In the genomic region with DNA sequence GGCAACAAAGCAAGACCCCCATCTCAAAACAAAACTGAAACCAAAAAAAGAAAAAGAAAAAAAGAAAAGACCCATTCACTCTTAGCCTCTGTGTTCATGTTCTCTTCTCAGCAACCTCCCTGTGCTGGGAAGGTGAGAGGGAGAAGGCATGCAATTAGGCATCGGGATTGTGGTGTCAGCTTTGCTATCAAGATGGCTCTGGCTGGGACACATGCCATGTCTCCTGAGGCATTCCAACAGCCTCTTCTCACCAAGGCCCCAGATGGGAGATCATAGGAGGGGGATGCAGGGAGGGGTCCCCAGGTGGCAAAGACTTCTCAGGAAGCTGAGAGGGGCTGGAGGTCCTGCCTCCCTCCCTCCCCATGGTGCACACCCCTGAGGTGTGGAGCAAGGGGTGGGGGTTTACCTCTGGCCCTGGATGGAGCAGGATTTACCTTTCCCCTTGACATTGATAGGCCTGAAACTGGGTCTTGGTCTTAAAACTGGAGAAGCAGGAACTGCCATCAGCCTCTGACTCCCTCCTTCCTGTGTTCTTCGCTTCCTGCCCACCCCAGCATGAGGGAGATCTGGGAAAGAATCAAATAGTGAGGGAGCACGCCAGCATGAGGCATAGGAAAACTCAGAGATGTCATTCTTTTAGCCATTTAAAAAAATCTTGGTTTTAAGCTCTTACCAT, we compare ENCODE assay signal across 14 cellular contexts.
"Had no signal": no experiment of that assay in that cellular context is flagged by ENCODE, and none has a peak within 500 bp of the region (broad histone marks: within the 10 kb centered on the region; RNA-seq: fewer than 3 reads in every experiment).

No MANE protein-coding gene starts in this region.

- ATAC-seq: activated CD4-positive, CD25-positive, alpha-beta regulatory T cell treated with anti-CD3 and anti-CD28 coated beads, Interleukin-2, amount 50 U/mL, for 24 hours; foreskin keratinocyte; left lobe of liver had no signal

- H3K27me3 ChIP-seq: brain microvascular endothelial cell, esophagus squamous epithelium, foreskin keratinocyte, stomach had no signal

- H3K36me3 Mint-ChIP-seq: activated naive CD8-positive, alpha-beta T cell had no signal

- DNase-seq: activated CD4-positive, alpha-beta T cell treated with anti-CD3 and anti-CD28 coated beads, Interleukin-2, amount 50 U/mL, for 4 hours; activated effector memory CD4-positive, alpha-beta T cell treated with Interleukin-2 at 50 U/mL for 16 hours; activated T-cell treated with anti-CD3 and anti-CD28 coated beads, Interleukin-2, amount 50 U/mL, for 24 hours; amygdala; brain microvascular endothelial cell; esophagus squamous epithelium; foreskin keratinocyte; stimulated activated CD4-positive, alpha-beta T cell treated with anti-CD3 and anti-CD28 coated beads, Interleukin-4, amount 100 ng/mL, for 1 hour; stomach had no signal

- H3K27me3 Mint-ChIP-seq: activated naive CD8-positive, alpha-beta T cell; activated T-cell treated with anti-CD3 and anti-CD28 coated beads, Interleukin-2, amount 50 U/mL, for 24 hours had no signal

- H3K9me3 Mint-ChIP-seq: activated T-cell treated with anti-CD3 and anti-CD28 coated beads, Interleukin-2, amount 50 U/mL, for 24 hours; nephron had no signal

- H3K27ac ChIP-seq: brain microvascular endothelial cell, esophagus squamous epithelium, foreskin keratinocyte, stomach, thoracic aorta had no signal

- H3K27ac Mint-ChIP-seq: activated naive CD8-positive, alpha-beta T cell; activated T-cell treated with anti-CD3 and anti-CD28 coated beads, Interleukin-2, amount 50 U/mL, for 24 hours; nephron had no signal

- H3K9me3 ChIP-seq: esophagus squamous epithelium, stomach, thoracic aorta had no signal

- H3K36me3 ChIP-seq: brain microvascular endothelial cell, esophagus squamous epithelium, stomach, thoracic aorta had no signal

- H3K4me3 ChIP-seq: esophagus squamous epithelium, stomach, thoracic aorta had no signal

- H3K4me3 Mint-ChIP-seq: activated naive CD8-positive, alpha-beta T cell; activated T-cell treated with anti-CD3 and anti-CD28 coated beads, Interleukin-2, amount 50 U/mL, for 24 hours; nephron had no signal
